ENCODE assay signal across 8 cellular contexts in genomic region chr6:117676577-117677218, GRCh38.
DNase-seq lines count a peak whose midpoint lies in the region; ATAC-seq and TF ChIP-seq lines count a peak whose summit lies in the region.

No MANE protein-coding gene starts in this region.

- peak overlapping the region; percentile 85 to 94 (median 88) for H3K4me3 Mint-ChIP-seq in nephron

- H3K9me3 ChIP-seq in Loucy (ENCODE audit: insufficient read depth, low read depth, low read length) (no peaks in the 10 kb centered on the region), duodenal mucosa (ENCODE audit: control insufficient read depth in 1 of 2, low read length in 2 of 2) (no peaks in the 10 kb centered on the region)

- H4K20me1 ChIP-seq in Loucy (ENCODE audit: insufficient read depth, low read length, poor library complexity, severe bottlenecking), result peaks cover 56% of the 10 kb centered on the region

- H3K27ac Mint-ChIP-seq in nephron, result peak overlapping the region in 2 of 3 experiments; percentile 30 to 35

- peaks cover 43% of the 10 kb centered on the region for H3K4me1 Mint-ChIP-seq in nephron

- TF ChIP-seq CTCF in Loucy (conservative IDR thresholded peaks at IDR 0.05; ENCODE audit: low read length), result no peak
- no peak for TF ChIP-seq CTCF in nephron (IDR thresholded peaks at IDR 0.05; ENCODE audit: unreplicated experiment in 3 of 3)

- peak overlapping the region; percentile 50 for H3K9ac ChIP-seq in Loucy (ENCODE audit: low read depth, low read length, poor library complexity, severe bottlenecking)
- H3K9ac ChIP-seq in duodenal mucosa (ENCODE audit: low read depth in 1 of 2, low read length in 2 of 2), result no peak overlapping the region

- ATAC-seq in HG03095 (IDR thresholded peaks at IDR 0.05; ENCODE audit: unreplicated experiment) (no peak), GM18909 (IDR thresholded peaks at IDR 0.05; ENCODE audit: poor library complexity, unreplicated experiment) (no peak), HG03135 (IDR thresholded peaks at IDR 0.05; ENCODE audit: unreplicated experiment) (no peak)

- H3K79me2 ChIP-seq in Loucy (ENCODE audit: insufficient read depth, low read length), result peaks cover 75% of the 10 kb centered on the region

- no peaks in the 10 kb centered on the region for H3K9me2 ChIP-seq in Loucy (replicated peaks; ENCODE audit: low read depth, low read length)

- no peaks in the 10 kb centered on the region for H3F3A ChIP-seq in Loucy (ENCODE audit: low read depth)

- H3K27ac ChIP-seq in duodenal mucosa (ENCODE audit: low read depth, low read length), result no peak overlapping the region

- peak overlapping the region; percentile 93 for H3K4me2 ChIP-seq in Loucy (ENCODE audit: low read depth, low read length, poor library complexity, severe bottlenecking)

- H2AFZ ChIP-seq in Loucy (ENCODE audit: low read length), result no peak overlapping the region

- DNase-seq in CD1c-positive myeloid dendritic cell (ENCODE audit: extremely low spot score) (peak; percentile 13), NCI-H1092 (lab: John Stamatoyannopoulos, UW) (no peak)

- H3K4me3 ChIP-seq in Loucy (ENCODE audit: low read length, poor library complexity, severe bottlenecking) (peak overlapping the region; percentile 87), duodenal mucosa (ENCODE audit: low read depth in 1 of 2, low read length in 2 of 2) (peak overlapping the region; percentile 75 to 87)

- no peaks in the 10 kb centered on the region for H3K27me3 Mint-ChIP-seq in nephron (ENCODE audit: low read depth)

- H3K4me1 ChIP-seq in Loucy (ENCODE audit: insufficient read depth, low read length, poor library complexity, severe bottlenecking), result peaks cover 55% of the 10 kb centered on the region
- peaks cover 36 to 43% of the 10 kb centered on the region in 2 donors for H3K4me1 ChIP-seq in duodenal mucosa (ENCODE audit: control insufficient read depth in 1 of 2, insufficient read depth in 2 of 2, low read length in 2 of 2)

- H3K36me3 Mint-ChIP-seq in nephron (ENCODE audit: low read depth), result peaks cover 31% of the 10 kb centered on the region

- H3K36me3 ChIP-seq in Loucy (ENCODE audit: insufficient read depth, low read length) (no peaks in the 10 kb centered on the region), duodenal mucosa (ENCODE audit: control insufficient read depth in 1 of 2, insufficient read depth in 2 of 2, low read length in 2 of 2) (no peaks in the 10 kb centered on the region)

- no peaks in the 10 kb centered on the region for H3K27me3 ChIP-seq in Loucy (ENCODE audit: insufficient read depth, low read length, poor library complexity, severe bottlenecking)
- H3K27me3 ChIP-seq in duodenal mucosa (ENCODE audit: control insufficient read depth in 1 of 2, insufficient read depth in 2 of 2, low read length in 2 of 2), result no peaks in the 10 kb centered on the region

- no peaks in the 10 kb centered on the region for H3K9me3 Mint-ChIP-seq in nephron
